11 cellular contexts compared by ENCODE assay signal in the genomic region with DNA sequence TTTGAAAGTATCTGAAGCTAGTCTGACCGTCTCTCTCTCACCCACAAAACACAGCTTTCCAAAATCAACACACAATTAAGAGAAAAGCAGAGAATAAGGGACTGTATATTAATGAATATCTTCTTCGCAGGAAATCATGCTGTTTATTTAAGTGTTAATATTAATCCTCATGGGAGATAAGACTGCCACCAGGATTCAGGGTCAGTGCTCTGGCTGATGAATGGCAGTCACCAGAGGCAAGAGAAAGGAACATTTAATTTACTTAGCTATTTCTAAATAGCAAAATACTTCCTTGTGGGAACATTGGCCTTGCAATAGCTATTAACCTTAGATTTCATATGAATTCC. TPM values are rescaled to one million over a fixed set of nuclear protein-coding genes. Genes with fewer than 3 reads are reported as not detected.
A peak's percentile ranks its signal among the peaks of the same experiment; 100 is the strongest.
DNase-seq lines count a peak whose midpoint lies in the region; ATAC-seq and TF ChIP-seq lines count a peak whose summit lies in the region.
"Had no signal": no experiment of that assay in that cellular context is flagged by ENCODE, and none has a peak within 500 bp of the region (broad histone marks: within the 10 kb centered on the region; RNA-seq: fewer than 3 reads in every experiment).

No MANE protein-coding gene starts in this region.

- H3K4me1 Mint-ChIP-seq in activated T-cell treated with anti-CD3 and anti-CD28 coated beads, Interleukin-2, amount 50 U/mL, for 24 hours (ENCODE audit: low read depth): peaks cover 56% of the 10 kb centered on the region
- peaks cover 41% of the 10 kb centered on the region for H3K4me1 Mint-ChIP-seq in activated T-helper 17 cell treated with anti-CD3 and anti-CD28 coated beads, Interleukin-2, amount 50 U/mL, for 72 hours

- H3K9me3 ChIP-seq in liver (ENCODE audit: control insufficient read depth in 4 of 4, low read length in 3 of 4) (no peaks in the 10 kb centered on the region), thymus (ENCODE audit: control insufficient read depth) (no peaks in the 10 kb centered on the region)

- H3K4me1 ChIP-seq in liver (ENCODE audit: control insufficient read depth in 4 of 4, insufficient read depth in 4 of 4, low read length in 3 of 4): peaks cover 3 to 30% (median 21%) of the 10 kb centered on the region in 4 donors
- H3K4me1 ChIP-seq in thymus (ENCODE audit: control insufficient read depth, insufficient read depth, low read length): peaks cover 23% of the 10 kb centered on the region

- H3K36me3 ChIP-seq in liver (ENCODE audit: control insufficient read depth in 4 of 4, insufficient read depth in 3 of 4, low read depth in 1 of 4, low read length in 3 of 4) (peaks cover 0 to 19% (median 14%) of the 10 kb centered on the region in 4 donors), thymus (ENCODE audit: control insufficient read depth, insufficient read depth) (no peaks in the 10 kb centered on the region)

- no peak for TF ChIP-seq CTCF in liver (IDR thresholded peaks at IDR 0.05; ENCODE audit: low read depth, low read length, missing input control)

- peak overlapping the region; percentile 96 for H3K27ac Mint-ChIP-seq in activated T-cell treated with anti-CD3 and anti-CD28 coated beads, Interleukin-2, amount 50 U/mL, for 24 hours
- H3K27ac Mint-ChIP-seq in activated T-helper 17 cell treated with anti-CD3 and anti-CD28 coated beads, Interleukin-2, amount 50 U/mL, for 72 hours: peak overlapping the region; percentile 99

- peak overlapping the region; percentile 80 for H3K4me3 Mint-ChIP-seq in activated T-cell treated with anti-CD3 and anti-CD28 coated beads, Interleukin-2, amount 50 U/mL, for 24 hours
- H3K4me3 Mint-ChIP-seq in activated T-helper 17 cell treated with anti-CD3 and anti-CD28 coated beads, Interleukin-2, amount 50 U/mL, for 72 hours: peak overlapping the region; percentile 83

- H3K27me3 Mint-ChIP-seq in activated T-cell treated with anti-CD3 and anti-CD28 coated beads, Interleukin-2, amount 50 U/mL, for 24 hours: no peaks in the 10 kb centered on the region
- no peaks in the 10 kb centered on the region for H3K27me3 Mint-ChIP-seq in activated T-helper 17 cell treated with anti-CD3 and anti-CD28 coated beads, Interleukin-2, amount 50 U/mL, for 72 hours

- H3K9me3 Mint-ChIP-seq in activated T-cell treated with anti-CD3 and anti-CD28 coated beads, Interleukin-2, amount 50 U/mL, for 24 hours: no peaks in the 10 kb centered on the region
- no peaks in the 10 kb centered on the region for H3K9me3 Mint-ChIP-seq in activated T-helper 17 cell treated with anti-CD3 and anti-CD28 coated beads, Interleukin-2, amount 50 U/mL, for 72 hours

- H3K27ac ChIP-seq in liver (ENCODE audit: low read depth in 1 of 2, low read length in 2 of 2) (peak overlapping the region; percentile 61 to 84), thymus (ENCODE audit: low read depth) (peak overlapping the region; percentile 74)

- H3K36me3 Mint-ChIP-seq in activated T-cell treated with anti-CD3 and anti-CD28 coated beads, Interleukin-2, amount 50 U/mL, for 24 hours (ENCODE audit: low read depth): peaks cover 39% of the 10 kb centered on the region
- H3K36me3 Mint-ChIP-seq in activated T-helper 17 cell treated with anti-CD3 and anti-CD28 coated beads, Interleukin-2, amount 50 U/mL, for 72 hours (ENCODE audit: low read depth): peaks cover 49% of the 10 kb centered on the region

- ATAC-seq in activated T-helper 17 cell treated with anti-CD3 and anti-CD28 coated beads, Interleukin-2, amount 50 U/mL, for 72 hours (replicated peaks): no peak
- no peak for ATAC-seq in GM18909 (IDR thresholded peaks at IDR 0.05; ENCODE audit: poor library complexity, unreplicated experiment)
- no peak for ATAC-seq in HG03457 (IDR thresholded peaks at IDR 0.05; ENCODE audit: unreplicated experiment)
- ATAC-seq: K562 had no signal

- H3K9ac ChIP-seq in liver (ENCODE audit: low read depth in 1 of 2, low read length in 2 of 2): peak overlapping the region in 1 of 2 donors; percentile 3

- TF ChIP-seq RAD21 in liver (IDR thresholded peaks at IDR 0.05): peak in 1 of 2 donors; percentile 10

- H3K27me3 ChIP-seq in liver (ENCODE audit: control insufficient read depth in 4 of 4, insufficient read depth in 4 of 4, low read length in 3 of 4) (no peaks in the 10 kb centered on the region), thymus (ENCODE audit: control insufficient read depth, insufficient read depth) (no peaks in the 10 kb centered on the region)

- no peak for DNase-seq in activated T-cell treated with anti-CD3 and anti-CD28 coated beads, Interleukin-2, amount 50 U/mL, for 24 hours
- DNase-seq in activated T-cell treated with anti-CD3 and anti-CD28 coated beads for 4 hours: no peak
- no peak for DNase-seq in activated gamma-delta T cell (lab: John Stamatoyannopoulos, UW)
- DNase-seq: AML-193, NCI-H748 treated with DMSO at 0.1 percent for 48 hours had no signal

- 15% methylated on average over 2 of the region's 2 CpGs for WGBS in liver
- 71% methylated on average over 2 of the region's 2 CpGs for WGBS in thymus

- peak overlapping the region in 2 of 3 donors; percentile 12 to 19 for H3K4me3 ChIP-seq in liver (ENCODE audit: low read depth in 1 of 3, low read length in 3 of 3)
- no peak overlapping the region for H3K4me3 ChIP-seq in thymus (ENCODE audit: low read length)
- H3K4me3 ChIP-seq: K562 had no signal

TF ChIP-seq in liver, 16 proteins besides CTCF, POLR2A, EP300 and RAD21:
- TF ChIP-seq RXRA (IDR thresholded peaks at IDR 0.05) (peak; percentile 62 to 73), TAF1 (conservative IDR thresholded peaks at IDR 0.05) (no peak), HNF4A (conservative IDR thresholded peaks at IDR 0.05) (peak in 1 of 2 donors; percentile 32), FOXA2 (IDR thresholded peaks at IDR 0.05) (peak; percentile 82), YY1 (IDR thresholded peaks at IDR 0.05) (peak; percentile 63), NR2F2 (IDR thresholded peaks at IDR 0.05) (peak; percentile 20), FOXA1 (IDR thresholded peaks at IDR 0.05) (peak; percentile 44), SP1 (IDR thresholded peaks at IDR 0.05) (peak; percentile 65), EGR1 (IDR thresholded peaks at IDR 0.05; ENCODE audit: low read depth in 2 of 2) (no peak)
- TF ChIP-seq, protein P1, sequence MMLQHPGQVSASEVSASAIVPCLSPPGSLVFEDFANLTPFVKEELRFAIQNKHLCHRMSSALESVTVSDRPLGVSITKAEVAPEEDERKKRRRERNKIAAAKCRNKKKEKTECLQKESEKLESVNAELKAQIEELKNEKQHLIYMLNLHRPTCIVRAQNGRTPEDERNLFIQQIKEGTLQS (IDR thresholded peaks at IDR 0.05): no peak
- TF ChIP-seq, protein P2, sequence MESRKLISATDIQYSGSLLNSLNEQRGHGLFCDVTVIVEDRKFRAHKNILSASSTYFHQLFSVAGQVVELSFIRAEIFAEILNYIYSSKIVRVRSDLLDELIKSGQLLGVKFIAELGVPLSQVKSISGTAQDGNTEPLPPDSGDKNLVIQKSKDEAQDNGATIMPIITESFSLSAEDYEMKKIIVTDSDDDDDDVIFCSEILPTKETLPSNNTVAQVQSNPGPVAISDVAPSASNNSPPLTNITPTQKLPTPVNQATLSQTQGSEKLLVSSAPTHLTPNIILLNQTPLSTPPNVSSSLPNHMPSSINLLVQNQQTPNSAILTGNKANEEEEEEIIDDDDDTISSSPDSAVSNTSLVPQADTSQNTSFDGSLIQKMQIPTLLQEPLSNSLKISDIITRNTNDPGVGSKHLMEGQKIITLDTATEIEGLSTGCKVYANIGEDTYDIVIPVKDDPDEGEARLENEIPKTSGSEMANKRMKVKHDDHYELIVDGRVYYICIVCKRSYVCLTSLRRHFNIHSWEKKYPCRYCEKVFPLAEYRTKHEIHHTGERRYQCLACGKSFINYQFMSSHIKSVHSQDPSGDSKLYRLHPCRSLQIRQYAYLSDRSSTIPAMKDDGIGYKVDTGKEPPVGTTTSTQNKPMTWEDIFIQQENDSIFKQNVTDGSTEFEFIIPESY (IDR thresholded peaks at IDR 0.05): peak; percentile 25
- TF ChIP-seq, protein P3, sequence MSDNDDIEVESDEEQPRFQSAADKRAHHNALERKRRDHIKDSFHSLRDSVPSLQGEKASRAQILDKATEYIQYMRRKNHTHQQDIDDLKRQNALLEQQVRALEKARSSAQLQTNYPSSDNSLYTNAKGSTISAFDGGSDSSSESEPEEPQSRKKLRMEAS (IDR thresholded peaks at IDR 0.05): peak; percentile 10
- TF ChIP-seq, protein P4, sequence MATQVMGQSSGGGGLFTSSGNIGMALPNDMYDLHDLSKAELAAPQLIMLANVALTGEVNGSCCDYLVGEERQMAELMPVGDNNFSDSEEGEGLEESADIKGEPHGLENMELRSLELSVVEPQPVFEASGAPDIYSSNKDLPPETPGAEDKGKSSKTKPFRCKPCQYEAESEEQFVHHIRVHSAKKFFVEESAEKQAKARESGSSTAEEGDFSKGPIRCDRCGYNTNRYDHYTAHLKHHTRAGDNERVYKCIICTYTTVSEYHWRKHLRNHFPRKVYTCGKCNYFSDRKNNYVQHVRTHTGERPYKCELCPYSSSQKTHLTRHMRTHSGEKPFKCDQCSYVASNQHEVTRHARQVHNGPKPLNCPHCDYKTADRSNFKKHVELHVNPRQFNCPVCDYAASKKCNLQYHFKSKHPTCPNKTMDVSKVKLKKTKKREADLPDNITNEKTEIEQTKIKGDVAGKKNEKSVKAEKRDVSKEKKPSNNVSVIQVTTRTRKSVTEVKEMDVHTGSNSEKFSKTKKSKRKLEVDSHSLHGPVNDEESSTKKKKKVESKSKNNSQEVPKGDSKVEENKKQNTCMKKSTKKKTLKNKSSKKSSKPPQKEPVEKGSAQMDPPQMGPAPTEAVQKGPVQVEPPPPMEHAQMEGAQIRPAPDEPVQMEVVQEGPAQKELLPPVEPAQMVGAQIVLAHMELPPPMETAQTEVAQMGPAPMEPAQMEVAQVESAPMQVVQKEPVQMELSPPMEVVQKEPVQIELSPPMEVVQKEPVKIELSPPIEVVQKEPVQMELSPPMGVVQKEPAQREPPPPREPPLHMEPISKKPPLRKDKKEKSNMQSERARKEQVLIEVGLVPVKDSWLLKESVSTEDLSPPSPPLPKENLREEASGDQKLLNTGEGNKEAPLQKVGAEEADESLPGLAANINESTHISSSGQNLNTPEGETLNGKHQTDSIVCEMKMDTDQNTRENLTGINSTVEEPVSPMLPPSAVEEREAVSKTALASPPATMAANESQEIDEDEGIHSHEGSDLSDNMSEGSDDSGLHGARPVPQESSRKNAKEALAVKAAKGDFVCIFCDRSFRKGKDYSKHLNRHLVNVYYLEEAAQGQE (IDR thresholded peaks at IDR 0.05): peak; percentile 48

RNA-seq across cellular contexts. Expression of a gene that starts 2.2 kb away (rescaled TPM):
- total RNA-seq in activated T-helper 17 cell treated with anti-CD3 and anti-CD28 coated beads, Interleukin-2, amount 50 U/mL, for 72 hours: 10 to 100 TPM; 15.0 to 16.4 TPM
- 10 to 100 TPM in 1 of 2 donors, 1 to 10 TPM in 1; 7.3 to 12.2 TPM for total RNA-seq in liver
- polyA plus RNA-seq in liver (1 to 10 TPM; 4.0 to 5.0 TPM), thymus (10.0 TPM)
